Comparison of ENCODE assay signal across 17 cellular contexts in genomic region chr6:40906759-40907158, GRCh38.
DNase-seq lines count a peak whose midpoint lies in the region; ATAC-seq, FAIRE-seq and TF ChIP-seq lines count a peak whose summit lies in the region.
"Had no signal": no experiment of that assay in that cellular context is flagged by ENCODE, and none has a peak within 500 bp of the region (broad histone marks: within the 10 kb centered on the region; RNA-seq: fewer than 3 reads in every experiment).

No MANE protein-coding gene starts in this region.

- no peak for ATAC-seq in SK-N-SH treated with all-trans-retinoic acid at 6 μM for 48 hours
- no peak for ATAC-seq in activated CD4-positive, alpha-beta T cell treated with anti-CD3 and anti-CD28 coated beads for 36 hours

- peak overlapping the region; percentile 45; the same call in 1 of the 2 replicates for H3K4me2 ChIP-seq in SK-N-SH
- H3K4me2 ChIP-seq in osteoblast (ENCODE audit: insufficient read depth, low read length) = no peak overlapping the region
- H3K4me2 ChIP-seq: KMS-11 had no signal

- intact Hi-C loops in esophagus squamous epithelium (cut with DNase I) = no loop called here
- intact Hi-C loops in thyroid gland (cut with DNase I) = no loop called here
- intact Hi-C loops in activated CD4-positive, alpha-beta T cell treated with anti-CD3 and anti-CD28 coated beads for 36 hours (cut with DNase I, micrococcal nuclease) = no loop called here

- H3K27me3 ChIP-seq in SK-N-SH (ENCODE audit: insufficient read depth) (no peaks in the 10 kb centered on the region), esophagus squamous epithelium (no peaks in the 10 kb centered on the region), thyroid gland (no peaks in the 10 kb centered on the region), osteoblast (ENCODE audit: insufficient read depth, low read length) (no peaks in the 10 kb centered on the region)
- H3K27me3 ChIP-seq: testis had no signal

- H3K27ac Mint-ChIP-seq in activated CD4-positive, alpha-beta T cell treated with anti-CD3 and anti-CD28 coated beads for 36 hours = no peak overlapping the region
- H3K27ac Mint-ChIP-seq: activated naive CD8-positive, alpha-beta T cell treated with anti-CD3 and anti-CD28 coated beads, Interleukin-2, amount 10 ng/mL, durations not matched to agents 7 days and 5 days had no signal

- POLR2A ChIA-PET in SK-N-SH (lab: Yijun Ruan, JAX) = no interaction called here
- POLR2A ChIA-PET in activated CD4-positive, alpha-beta T cell treated with anti-CD3 and anti-CD28 coated beads for 36 hours (lab: Charles Lee) = no interaction called here

- H2AFZ ChIP-seq in SK-N-SH (ENCODE audit: low read depth) (peak overlapping the region; percentile 8; the same call in 1 of the 2 replicates), osteoblast (ENCODE audit: low read length) (no peak overlapping the region)

- TF ChIP-seq POLR2A in esophagus squamous epithelium (IDR thresholded peaks at IDR 0.05) (no peak), thyroid gland (IDR thresholded peaks at IDR 0.05) (no peak)

- H3K9me3 ChIP-seq in SK-N-SH = no peaks in the 10 kb centered on the region
- H3K9me3 ChIP-seq in esophagus squamous epithelium = no peaks in the 10 kb centered on the region
- H3K9me3 ChIP-seq in thyroid gland = no peaks in the 10 kb centered on the region
- no peaks in the 10 kb centered on the region for H3K9me3 ChIP-seq in osteoblast (ENCODE audit: low read depth, low read length)
- H3K9me3 ChIP-seq: testis had no signal

- no peaks in the 10 kb centered on the region for H3K9me3 Mint-ChIP-seq in activated CD4-positive, alpha-beta T cell treated with anti-CD3 and anti-CD28 coated beads for 36 hours (ENCODE audit: low read depth)
- H3K9me3 Mint-ChIP-seq: activated naive CD8-positive, alpha-beta T cell treated with anti-CD3 and anti-CD28 coated beads, Interleukin-2, amount 10 ng/mL, durations not matched to agents 7 days and 5 days had no signal

- CTCF ChIA-PET in SK-N-SH (lab: Yijun Ruan, JAX) = interaction anchor here (1.1 to 1.5 kb wide), 2 partner anchors 11 to 262 kb away, joined by 3 read pairs; no protein-coding TSS in a partner anchor
- CTCF ChIA-PET in activated CD4-positive, alpha-beta T cell treated with anti-CD3 and anti-CD28 coated beads for 36 hours (lab: Charles Lee) = no interaction called here

- H3K27ac ChIP-seq in SK-N-SH (ENCODE audit: low read depth in 2 of 2, low read length in 1 of 2) (no peak overlapping the region; a peak in 1 of 4 replicates), esophagus squamous epithelium (peak overlapping the region; percentile 45 to 82 (median 63)), thyroid gland (peak overlapping the region in 2 of 3 donors; percentile 25 to 31), osteoblast (ENCODE audit: low read depth, low read length) (no peak overlapping the region)
- H3K27ac ChIP-seq: KMS-11, testis had no signal

- no peak for TF ChIP-seq EP300 in SK-N-SH (IDR thresholded peaks at IDR 0.05; ENCODE audit: borderline replicate concordance in 1 of 2, low read depth in 1 of 2, low read length in 1 of 2)

- H3K4me3 Mint-ChIP-seq in activated CD4-positive, alpha-beta T cell treated with anti-CD3 and anti-CD28 coated beads for 36 hours = no peak overlapping the region
- H3K4me3 Mint-ChIP-seq: activated naive CD8-positive, alpha-beta T cell treated with anti-CD3 and anti-CD28 coated beads, Interleukin-2, amount 10 ng/mL, durations not matched to agents 7 days and 5 days had no signal

- WGBS in SK-N-SH (ENCODE audit: low lambda C conversion rate) = 30% methylated on average over 3 of the region's 3 CpGs
- 19% methylated on average over 3 of the region's 3 CpGs for WGBS in esophagus squamous epithelium, 2 donors
- 76 to 79% methylated on average over 3 of the region's 3 CpGs for WGBS in thyroid gland, 2 donors

- peaks cover 4 to 12% of the 10 kb centered on the region in 2 experiments; a peak in 2 of 4 replicates for H3K4me1 ChIP-seq in SK-N-SH (ENCODE audit: control insufficient read depth in 1 of 2, insufficient read depth in 2 of 2, low read depth in 1 of 2, low read length in 1 of 2)
- peaks cover 4 to 51% (median 27%) of the 10 kb centered on the region in 3 donors for H3K4me1 ChIP-seq in esophagus squamous epithelium
- peaks cover 11 to 23% of the 10 kb centered on the region in 2 donors for H3K4me1 ChIP-seq in thyroid gland
- H3K4me1 ChIP-seq in osteoblast (ENCODE audit: insufficient read depth, low read length) = no peaks in the 10 kb centered on the region

- H3K9me2 ChIP-seq in SK-N-SH = no peaks in the 10 kb centered on the region

- no peaks in the 10 kb centered on the region for H3K36me3 Mint-ChIP-seq in activated CD4-positive, alpha-beta T cell treated with anti-CD3 and anti-CD28 coated beads for 36 hours (ENCODE audit: low read depth)
- H3K36me3 Mint-ChIP-seq: activated naive CD8-positive, alpha-beta T cell treated with anti-CD3 and anti-CD28 coated beads, Interleukin-2, amount 10 ng/mL, durations not matched to agents 7 days and 5 days had no signal

- H3K36me3 ChIP-seq in SK-N-SH (replicated peaks in 1 of 2; ENCODE audit: control insufficient read depth in 1 of 2, insufficient read depth in 2 of 2, low read length in 1 of 2) = no peaks in the 10 kb centered on the region
- no peaks in the 10 kb centered on the region for H3K36me3 ChIP-seq in esophagus squamous epithelium
- no peaks in the 10 kb centered on the region for H3K36me3 ChIP-seq in thyroid gland
- no peaks in the 10 kb centered on the region for H3K36me3 ChIP-seq in osteoblast (ENCODE audit: insufficient read depth, low read length)

- DNase-seq in SK-N-SH (no peak), RCC 7860 (ENCODE audit: low spot score) (peak; percentile 73), esophagus squamous epithelium (lab: John Stamatoyannopoulos, UW) (no peak), thyroid gland (no peak), osteoblast (ENCODE audit: insufficient read length, low spot score, missing footprints) (no peak), HuH-7.5 (ENCODE audit: low spot score) (no peak)
- no peak for DNase-seq in activated CD4-positive, alpha-beta T cell treated with anti-CD3 and anti-CD28 coated beads for 36 hours
- DNase-seq: activated naive CD8-positive, alpha-beta T cell treated with anti-CD3 and anti-CD28 coated beads, Interleukin-2, amount 10 ng/mL, durations not matched to agents 7 days and 5 days; activated T-cell treated with anti-CD3 and anti-CD28 coated beads for 4 hours; cortex of kidney; DND-41; foreskin melanocyte had no signal

- peak; percentile 89 for FAIRE-seq in RCC 7860 (lab: Jason Lieb, UNC)
- FAIRE-seq: GM12892, GM19239 had no signal

- TF ChIP-seq CTCF in SK-N-SH (IDR thresholded peaks at IDR 0.05) = no peak
- no peak for TF ChIP-seq CTCF in esophagus squamous epithelium (IDR thresholded peaks at IDR 0.05)
- TF ChIP-seq CTCF in thyroid gland (IDR thresholded peaks at IDR 0.05) = no peak
- no peak for TF ChIP-seq CTCF in osteoblast (IDR thresholded peaks at IDR 0.05; ENCODE audit: extremely low read depth, low read depth, low read length)

- H3K79me2 ChIP-seq in SK-N-SH (ENCODE audit: insufficient read depth) (no peaks in the 10 kb centered on the region), osteoblast (ENCODE audit: insufficient read depth, low read length) (no peaks in the 10 kb centered on the region)

- H4K20me1 ChIP-seq in SK-N-SH (ENCODE audit: insufficient read depth) (no peaks in the 10 kb centered on the region), osteoblast (ENCODE audit: insufficient read depth, low read length) (no peaks in the 10 kb centered on the region)

- H3F3A ChIP-seq in SK-N-SH (replicated peaks; ENCODE audit: insufficient read depth) = peaks cover 3% of the 10 kb centered on the region

- no peak overlapping the region for H3K4me3 ChIP-seq in SK-N-SH (ENCODE audit: low read depth in 2 of 2, low read length in 1 of 2)
- H3K4me3 ChIP-seq in esophagus squamous epithelium = no peak overlapping the region
- no peak overlapping the region for H3K4me3 ChIP-seq in thyroid gland (replicated peaks in 1 of 3)
- no peak overlapping the region for H3K4me3 ChIP-seq in osteoblast (ENCODE audit: insufficient read depth, low read length)
- H3K4me3 ChIP-seq: testis had no signal

- no peak for TF ChIP-seq RAD21 in SK-N-SH (IDR thresholded peaks at IDR 0.05; ENCODE audit: low read length)

- H3K9ac ChIP-seq in SK-N-SH = no peak overlapping the region
- H3K9ac ChIP-seq: KMS-11 had no signal

- H3K4me1 Mint-ChIP-seq in activated CD4-positive, alpha-beta T cell treated with anti-CD3 and anti-CD28 coated beads for 36 hours = peaks cover 7% of the 10 kb centered on the region
- H3K4me1 Mint-ChIP-seq: activated naive CD8-positive, alpha-beta T cell treated with anti-CD3 and anti-CD28 coated beads, Interleukin-2, amount 10 ng/mL, durations not matched to agents 7 days and 5 days had no signal

- peaks cover 7% of the 10 kb centered on the region for H3K27me3 Mint-ChIP-seq in activated CD4-positive, alpha-beta T cell treated with anti-CD3 and anti-CD28 coated beads for 36 hours

TF ChIP-seq in SK-N-SH, 30 proteins besides CTCF, POLR2A, EP300 and RAD21 (continues in another document):
- no peak for TF ChIP-seq MXI1 (IDR thresholded peaks at IDR 0.05; ENCODE audit: low read depth, low read length)
- no peak for TF ChIP-seq YY1 (IDR thresholded peaks at IDR 0.05; ENCODE audit: low read depth)
- TF ChIP-seq FOSL2 (IDR thresholded peaks at IDR 0.05; ENCODE audit: borderline replicate concordance, low read depth) = peak; percentile 25; the same call in 1 of the 2 replicates
- no peak for TF ChIP-seq TCF12 (IDR thresholded peaks at IDR 0.05)
- TF ChIP-seq TEAD4 (IDR thresholded peaks at IDR 0.05; ENCODE audit: borderline replicate concordance, insufficient read depth) = no peak
- TF ChIP-seq, protein P1, sequence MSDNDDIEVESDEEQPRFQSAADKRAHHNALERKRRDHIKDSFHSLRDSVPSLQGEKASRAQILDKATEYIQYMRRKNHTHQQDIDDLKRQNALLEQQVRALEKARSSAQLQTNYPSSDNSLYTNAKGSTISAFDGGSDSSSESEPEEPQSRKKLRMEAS (IDR thresholded peaks at IDR 0.05; ENCODE audit: low read depth) = 0 out of 2 replicates have a peak, but pooled peaks have one; percentile 22
- no peak for TF ChIP-seq RXRA (IDR thresholded peaks at IDR 0.05; ENCODE audit: borderline replicate concordance, low read depth)

TF ChIP-seq in SK-N-SH treated with all-trans-retinoic acid at 6 μM for 48 hours, 23 proteins besides CTCF, POLR2A, EP300 and RAD21 (continues in another document):
- TF ChIP-seq ZC3H10 (CRISPR knock-in tag; IDR thresholded peaks at IDR 0.05) (no peak), CSDC2 (CRISPR knock-in tag; IDR thresholded peaks at IDR 0.05) (no peak), ARNTL (CRISPR knock-in tag; IDR thresholded peaks at IDR 0.05; ENCODE audit: borderline replicate concordance, low read depth) (no peak), ZNF8 (CRISPR knock-in tag; IDR thresholded peaks at IDR 0.05) (no peak), PPARA (CRISPR knock-in tag; IDR thresholded peaks at IDR 0.05; ENCODE audit: borderline replicate concordance) (no peak), ZNF70 (CRISPR knock-in tag; IDR thresholded peaks at IDR 0.05) (no peak), TCF4 (CRISPR knock-in tag; IDR thresholded peaks at IDR 0.05; ENCODE audit: borderline replicate concordance) (no peak), TOX (CRISPR knock-in tag; IDR thresholded peaks at IDR 0.05; ENCODE audit: borderline replicate concordance) (no peak)

Comparison
In these comparisons a context has a peak if more than half of its experiments do, and no peak if none do; other contexts are left out.
1. H3K27ac ChIP-seq: peak in esophagus squamous epithelium (4 of 4) and thyroid gland (2 of 3); none in SK-N-SH (0 of 2) and osteoblast (single experiment).